Comparison of ENCODE assay signal across 12 cellular contexts in the genomic region with DNA sequence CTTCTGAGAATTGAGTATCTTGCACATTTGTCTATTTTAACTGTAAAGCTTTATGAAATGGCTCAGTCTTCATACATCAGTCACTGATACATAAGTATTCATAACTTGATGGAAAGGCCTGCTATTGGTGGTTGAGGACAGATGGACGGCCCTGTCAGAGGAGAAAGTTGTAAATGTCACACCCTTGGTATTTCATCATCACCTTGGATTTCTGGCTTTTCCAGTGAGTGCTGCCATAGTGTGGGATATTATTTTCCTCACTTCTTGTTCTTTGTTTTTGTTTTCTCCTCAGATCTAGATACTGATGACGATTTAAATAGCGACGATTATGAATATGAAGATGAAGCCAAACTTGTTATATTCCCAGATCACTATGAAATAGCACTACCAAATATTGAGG. TPM values are rescaled to one million over a fixed set of nuclear protein-coding genes. Genes with fewer than 3 reads are reported as not detected.
DNase-seq lines count a peak whose midpoint lies in the region; ATAC-seq and TF ChIP-seq lines count a peak whose summit lies in the region.
"Had no signal": no experiment of that assay in that cellular context is flagged by ENCODE, and none has a peak within 500 bp of the region (broad histone marks: within the 10 kb centered on the region; RNA-seq: fewer than 3 reads in every experiment).

No MANE protein-coding gene starts in this region.

- no peak overlapping the region for H3K23ac ChIP-seq in H9 (ENCODE audit: insufficient read length, low read depth, low read length)

- 0 out of 2 replicates have a peak, but pooled peaks cover 3% of the 10 kb centered on the region for H3K4me1 ChIP-seq in H9 (ENCODE audit: insufficient read depth, low read length)
- peaks cover 45% of the 10 kb centered on the region for H3K4me1 ChIP-seq in psoas muscle
- peaks cover 11% of the 10 kb centered on the region for H3K4me1 ChIP-seq in Karpas-422 (ENCODE audit: low read length)

- H3K9me3 Mint-ChIP-seq in H9 (no peaks in the 10 kb centered on the region), WTC11 (no peaks in the 10 kb centered on the region)
- H3K9me3 Mint-ChIP-seq: CD4-positive, alpha-beta memory T cell had no signal

- no peaks in the 10 kb centered on the region for H3K79me2 ChIP-seq in H9 (ENCODE audit: insufficient read depth, low read length)
- H3K79me2 ChIP-seq in Karpas-422 (ENCODE audit: low read length): peaks cover 68% of the 10 kb centered on the region

- no peaks in the 10 kb centered on the region for H3K23me2 ChIP-seq in H9 (ENCODE audit: insufficient read length, low read depth, low read length, poor library complexity, severe bottlenecking)

- H3K14ac ChIP-seq in H9 (ENCODE audit: insufficient read depth, low read length): no peak overlapping the region

- POLR2A ChIA-PET in WTC11 (lab: Charles Lee): no interaction called here

- no peaks in the 10 kb centered on the region for H3K9me2 ChIP-seq in Karpas-422 (replicated peaks; ENCODE audit: insufficient read depth, low read length)

- H2AFZ ChIP-seq in H9 (ENCODE audit: low read length) (no peak overlapping the region), Karpas-422 (ENCODE audit: low read length) (no peak overlapping the region)

- peaks cover 2 to 6% (median 5%) of the 10 kb centered on the region in 3 experiments; a peak in 4 of 7 replicates for H3K36me3 Mint-ChIP-seq in H9 (ENCODE audit: insufficient read depth in 1 of 3, low read depth in 3 of 3)
- H3K36me3 Mint-ChIP-seq in WTC11: peaks cover 2% of the 10 kb centered on the region; the same call in 1 of the 2 replicates

- H2AK5ac ChIP-seq in H9 (ENCODE audit: insufficient read length, low read length): no peak overlapping the region

- H2BK120ac ChIP-seq in H9 (ENCODE audit: low read depth, low read length, poor library complexity, severe bottlenecking): no peak overlapping the region

- H4K8ac ChIP-seq in H9 (replicated peaks; ENCODE audit: insufficient read length, low read depth, low read length): no peak overlapping the region

- H3K56ac ChIP-seq in H9 (ENCODE audit: insufficient read length, low read depth, low read length): no peak overlapping the region

- no peak for DNase-seq in H9
- DNase-seq in WTC11 (ENCODE audit: low spot score): no peak
- DNase-seq in epithelial cell of esophagus (ENCODE audit: low read depth): peak; percentile 37
- no peak for DNase-seq in psoas muscle
- no peak for DNase-seq in Karpas-422
- no peak for DNase-seq in anterior cingulate cortex (lab: John Stamatoyannopoulos, UW)
- DNase-seq: CD4-positive, alpha-beta memory T cell; DMS79; KG1 had no signal

- H3K27me3 Mint-ChIP-seq in H9 (ENCODE audit: low read depth) (no peaks in the 10 kb centered on the region; the same call in 1 of the 2 replicates), WTC11 (ENCODE audit: low read depth) (no peaks in the 10 kb centered on the region)
- H3K27me3 Mint-ChIP-seq: B cell; CD4-positive, alpha-beta memory T cell had no signal

- no peaks in the 10 kb centered on the region for H3K9me3 ChIP-seq in H9 (ENCODE audit: control insufficient read depth, low read depth, low read length)
- H3K9me3 ChIP-seq in psoas muscle: no peaks in the 10 kb centered on the region
- H3K9me3 ChIP-seq in Karpas-422 (ENCODE audit: low read length): no peaks in the 10 kb centered on the region

- H2BK15ac ChIP-seq in H9 (ENCODE audit: low read depth, low read length): no peak overlapping the region

- no peak overlapping the region for H3K27ac ChIP-seq in H9 (ENCODE audit: insufficient read length, low read depth, low read length)
- peak overlapping the region; percentile 64 for H3K27ac ChIP-seq in psoas muscle
- no peak overlapping the region for H3K27ac ChIP-seq in Karpas-422 (ENCODE audit: low read length)
- H3K27ac ChIP-seq: C4-2B had no signal

- H3K9ac ChIP-seq in H9 (ENCODE audit: extremely low read depth, insufficient read length, low read length): no peak overlapping the region
- H3K9ac ChIP-seq in Karpas-422 (ENCODE audit: low read length): no peak overlapping the region

- H4K20me1 ChIP-seq in H9 (ENCODE audit: control insufficient read depth, insufficient read depth, insufficient read length) (no peaks in the 10 kb centered on the region), Karpas-422 (ENCODE audit: insufficient read depth, low read depth, low read length) (no peaks in the 10 kb centered on the region)

- no peak overlapping the region for H3T11ph ChIP-seq in H9 (ENCODE audit: low read length)

- H4K91ac ChIP-seq in H9 (ENCODE audit: insufficient read length, low read depth, low read length): no peak overlapping the region

- H2BK12ac ChIP-seq in H9 (ENCODE audit: insufficient read length, low read depth, low read length): no peak overlapping the region

- no peak overlapping the region for H3K4me3 Mint-ChIP-seq in H9
- no peak overlapping the region for H3K4me3 Mint-ChIP-seq in WTC11
- H3K4me3 Mint-ChIP-seq: B cell; CD4-positive, alpha-beta memory T cell had no signal

- no peak overlapping the region for H2BK20ac ChIP-seq in H9 (ENCODE audit: low read depth, low read length, poor library complexity, severe bottlenecking)

- no peaks in the 10 kb centered on the region for H3K79me1 ChIP-seq in H9 (ENCODE audit: insufficient read depth, low read depth, low read length, poor library complexity, severe bottlenecking)

- WGBS in H9 (ENCODE audit: extremely low coverage, insufficient read length, low lambda C conversion rate): no CpG with 5 or more reads among the region's 4 CpGs
- WGBS in psoas muscle, 3 donors: 84 to 93% (median 88%) methylated on average over 4 of the region's 4 CpGs

- H3K27ac Mint-ChIP-seq in H9: peak overlapping the region; percentile 42 to 95 (median 69); a peak in 6 of 7 replicates
- peak overlapping the region; percentile 75 for H3K27ac Mint-ChIP-seq in WTC11
- H3K27ac Mint-ChIP-seq: B cell had no signal

- TF ChIP-seq CTCF in H9 (conservative IDR thresholded peaks at IDR 0.05) (no peak), WTC11 (IDR thresholded peaks at IDR 0.05) (no peak), epithelial cell of esophagus (IDR thresholded peaks at IDR 0.05; ENCODE audit: insufficient read depth, low read depth, low read length, missing control alignments) (no peak), psoas muscle (IDR thresholded peaks at IDR 0.05) (no peak)

- peaks cover 43 to 49% of the 10 kb centered on the region in 2 experiments for H3K4me1 Mint-ChIP-seq in H9
- peaks cover 34% of the 10 kb centered on the region for H3K4me1 Mint-ChIP-seq in WTC11
- H3K4me1 Mint-ChIP-seq: CD4-positive, alpha-beta memory T cell had no signal

- intact Hi-C loops in psoas muscle (cut with DNase I): no loop called here

- CTCF ChIA-PET in WTC11 (lab: Charles Lee): no interaction called here

- no peak overlapping the region for H2BK5ac ChIP-seq in H9 (ENCODE audit: insufficient read length, low read length)

- H3K27me3 ChIP-seq in H9 (ENCODE audit: insufficient read depth, low read length): no peaks in the 10 kb centered on the region
- no peaks in the 10 kb centered on the region for H3K27me3 ChIP-seq in psoas muscle (ENCODE audit: insufficient read depth in 3 of 3, low read length in 2 of 3)
- H3K27me3 ChIP-seq in Karpas-422 (ENCODE audit: low read length): no peaks in the 10 kb centered on the region

- no peak overlapping the region for H3K18ac ChIP-seq in H9 (ENCODE audit: insufficient read length, low read depth, low read length)

- no peak overlapping the region for H4K5ac ChIP-seq in H9 (ENCODE audit: insufficient read length, low read depth, low read length)

- H3K4me2 ChIP-seq in H9 (ENCODE audit: insufficient read depth, insufficient read length, low read length) (no peak overlapping the region), Karpas-422 (ENCODE audit: low read depth, low read length, poor library complexity, severe bottlenecking) (no peak overlapping the region)

- H3K36me3 ChIP-seq in psoas muscle (ENCODE audit: insufficient read depth in 1 of 2, low read depth in 1 of 2) (peaks cover 0 to 3% of the 10 kb centered on the region in 2 donors), Karpas-422 (ENCODE audit: insufficient read depth, low read length) (peaks cover 6% of the 10 kb centered on the region; the same call in 1 of the 2 replicates)

- H3K4ac ChIP-seq in H9 (ENCODE audit: low read depth, low read length): no peak overlapping the region

- H3K4me3 ChIP-seq in epithelial cell of esophagus (ENCODE audit: low read length) (no peak overlapping the region), psoas muscle (no peak overlapping the region), Karpas-422 (ENCODE audit: low read length) (no peak overlapping the region)

- ATAC-seq in WTC11 (no peak), psoas muscle (no peak), HG02678 (IDR thresholded peaks at IDR 0.05; ENCODE audit: unreplicated experiment) (no peak)

TF ChIP-seq in WTC11, 78 proteins besides CTCF, POLR2A, EP300 and RAD21:
- TF ChIP-seq CBFB (CRISPR knock-in tag; IDR thresholded peaks at IDR 0.05; ENCODE audit: low read depth) (no peak), TEAD4 (CRISPR knock-in tag; IDR thresholded peaks at IDR 0.05) (no peak), NR1H2 (CRISPR knock-in tag; IDR thresholded peaks at IDR 0.05) (no peak), ZNF423 (CRISPR knock-in tag; IDR thresholded peaks at IDR 0.05) (no peak), ZSCAN18 (CRISPR knock-in tag; IDR thresholded peaks at IDR 0.05) (no peak)

RNA-seq across cellular contexts. Expression of gene USP13, which starts 47.9 kb away (rescaled TPM):
- 26.0 and 26.7 TPM in 2 replicates for total RNA-seq in H9 (2021)
- 24.8 to 27.2 TPM (median 26.8 TPM) in 3 replicates for total RNA-seq in WTC11 (2021)
- 100 to 1,000 TPM; 175 to 324 (median 269) TPM for total RNA-seq in psoas muscle
- 10 to 100 TPM; 16.1 to 96.0 (median 86.2) TPM for polyA plus RNA-seq in psoas muscle
- total RNA-seq in Karpas-422 (2014; rRNA removed; shearing (Covaris generic); ENCODE audit: low replicate concordance): 17.5 and 22.1 TPM in 2 replicates
